In the genomic region with DNA sequence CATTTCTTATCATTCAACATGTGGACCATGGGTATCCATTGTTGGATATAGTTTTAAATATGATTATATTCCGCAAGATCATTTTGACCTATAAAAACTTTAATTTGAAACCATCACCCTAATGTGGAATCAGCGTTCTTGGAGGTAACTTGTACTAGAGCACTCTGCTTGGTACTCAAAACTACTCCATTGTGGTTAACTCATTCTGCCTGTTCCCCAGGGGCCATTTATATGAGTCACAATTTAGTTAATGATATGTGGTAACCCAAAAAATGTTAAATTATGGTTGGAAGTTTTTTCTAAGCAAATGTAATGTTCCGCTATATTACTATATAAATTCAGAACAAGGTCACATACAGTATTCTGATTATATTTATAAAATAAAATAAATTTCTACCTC, we compare ENCODE assay signal across 14 cellular contexts.
"Had no signal": no experiment of that assay in that cellular context is flagged by ENCODE, and none has a peak within 500 bp of the region (broad histone marks: within the 10 kb centered on the region; RNA-seq: fewer than 3 reads in every experiment).

No MANE protein-coding gene starts in this region.

- H3K9me3 ChIP-seq: colonic mucosa, right atrium auricular region had no signal

- H3K27ac ChIP-seq: colonic mucosa, right atrium auricular region had no signal

- ATAC-seq: esophagus mucosa; naive thymus-derived CD8-positive, alpha-beta T cell had no signal

- H3K4me1 ChIP-seq: colonic mucosa had no signal

- DNase-seq: activated CD4-positive, alpha-beta T cell treated with anti-CD3 and anti-CD28 coated beads, Interleukin-2, amount 50 U/mL, for 4 hours; activated CD4-positive, CD25-positive, alpha-beta regulatory T cell treated with anti-CD3 and anti-CD28 coated beads, Interleukin-2, amount 50 U/mL, for 72 hours; activated naive CD4-positive, alpha-beta T cell; activated T-cell treated with anti-CD3 and anti-CD28 coated beads for 4 hours; aorta; caudate nucleus; colonic mucosa; glutamatergic neuron; hypothalamus; mesenchymal stem cell; naive thymus-derived CD8-positive, alpha-beta T cell had no signal

- H3K4me3 ChIP-seq: colonic mucosa, right atrium auricular region, smooth muscle cell had no signal

- H3K27me3 ChIP-seq: colonic mucosa, right atrium auricular region had no signal

- H3K36me3 ChIP-seq: colonic mucosa, right atrium auricular region had no signal
